In the genomic region with DNA sequence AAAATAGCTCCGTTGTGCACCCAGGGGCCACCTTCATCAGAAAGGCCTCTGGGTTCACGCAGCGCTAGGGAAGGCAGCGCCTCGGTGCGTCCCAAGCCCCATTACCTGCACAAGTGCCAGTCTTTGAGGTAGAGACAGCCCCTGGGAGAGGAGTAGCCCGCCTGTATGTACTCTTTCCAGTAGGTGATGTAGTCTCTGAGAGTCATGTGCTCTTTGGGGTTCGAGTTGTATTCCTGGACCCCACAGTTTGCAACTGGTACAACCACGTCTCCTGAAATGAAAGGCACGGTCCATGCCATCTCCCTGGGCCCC, we compare ENCODE assay signal across 1 cellular context.
TF ChIP-seq lines count a peak whose summit lies in the region.

No MANE protein-coding gene starts in this region.

TF ChIP-seq in HCT116, 20 proteins besides CTCF, POLR2A, EP300 and RAD21 (continued from another document):
- TF ChIP-seq MAX (IDR thresholded peaks at IDR 0.05) = no peak
TF ChIP-seq in HCT116: peak in this region for 0.
